In the genomic region with DNA sequence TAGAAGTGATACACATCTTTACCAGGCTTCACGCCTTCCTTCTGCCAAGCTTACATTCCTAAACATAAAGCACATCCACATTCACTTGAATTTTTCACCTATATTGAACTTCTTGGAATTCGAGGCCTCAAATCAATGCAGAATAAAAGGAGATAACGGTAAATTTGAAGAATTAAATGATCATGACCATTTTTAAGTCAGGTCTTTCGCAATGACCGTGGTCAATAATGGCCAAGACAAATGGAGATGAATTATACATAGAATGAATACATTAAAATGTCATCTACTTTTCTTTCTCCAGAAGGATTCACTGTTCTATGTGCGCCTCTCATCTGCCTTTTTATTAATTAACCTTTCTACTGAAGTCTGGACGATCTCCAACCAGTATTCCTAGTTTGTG, we compare ENCODE assay signal across 25 cellular contexts.
"Had no signal": no experiment of that assay in that cellular context is flagged by ENCODE, and none has a peak within 500 bp of the region (broad histone marks: within the 10 kb centered on the region; RNA-seq: fewer than 3 reads in every experiment).

No MANE protein-coding gene starts in this region.

- H3K27ac ChIP-seq: coronary artery, dorsolateral prefrontal cortex, esophagus muscularis mucosa, foreskin keratinocyte, gastroesophageal sphincter, heart left ventricle, hepatocyte, left lung, lower lobe of right lung had no signal

- ATAC-seq: foreskin keratinocyte; gastroesophageal sphincter; heart left ventricle; left cardiac atrium; left lung; left ventricle myocardium superior; lower lobe of right lung; naive thymus-derived CD4-positive, alpha-beta T cell had no signal

- H3K4me2 ChIP-seq: hepatocyte had no signal

- H3K9me3 ChIP-seq: esophagus muscularis mucosa, gastroesophageal sphincter, heart left ventricle, left lung, lower lobe of right lung had no signal

- H2AFZ ChIP-seq: hepatocyte had no signal

- DNase-seq: dermis blood vessel endothelial cell; dorsolateral prefrontal cortex; effector CD4-positive, alpha-beta T cell; effector memory CD4-positive, alpha-beta T cell; foreskin keratinocyte; heart left ventricle; hypothalamus; immature natural killer cell; islet precursor cell; kidney; kidney glomerular epithelial cell; left cardiac atrium; left lung; left ventricle myocardium superior; lower lobe of right lung; mesenchymal stem cell; midbrain; naive thymus-derived CD4-positive, alpha-beta T cell had no signal

- H3K79me2 ChIP-seq: hepatocyte had no signal

- FAIRE-seq: colon, endothelial cell of umbilical vein, frontal cortex, kidney had no signal

- H3K4me3 ChIP-seq: coronary artery, dorsolateral prefrontal cortex, esophagus muscularis mucosa, gastroesophageal sphincter, heart left ventricle, hepatocyte, left lung, lower lobe of right lung had no signal

- H3K27me3 ChIP-seq: dorsolateral prefrontal cortex, esophagus muscularis mucosa, gastroesophageal sphincter had no signal

- H3K4me1 ChIP-seq: foreskin keratinocyte, left lung had no signal

- H3K36me3 ChIP-seq: esophagus muscularis mucosa, gastroesophageal sphincter, heart left ventricle, left lung, lower lobe of right lung had no signal
